In genomic region chr12:110545812-110546211, GRCh38 we compare ENCODE assay signal across 10 cellular contexts. TPM values are rescaled to one million over a fixed set of nuclear protein-coding genes. Genes with fewer than 3 reads are reported as not detected.
DNase-seq lines count a peak whose midpoint lies in the region; ATAC-seq, FAIRE-seq and TF ChIP-seq lines count a peak whose summit lies in the region.
"Had no signal": no experiment of that assay in that cellular context is flagged by ENCODE, and none has a peak within 500 bp of the region (broad histone marks: within the 10 kb centered on the region; RNA-seq: fewer than 3 reads in every experiment).

No MANE protein-coding gene starts in this region.

- peak overlapping the region; percentile 72 for H3K9ac ChIP-seq in keratinocyte (ENCODE audit: control insufficient read depth, extremely low read depth, insufficient read depth, low read length)

- H4K20me1 ChIP-seq in keratinocyte (ENCODE audit: control insufficient read depth, extremely low read depth, insufficient read depth, low read length), result no peaks in the 10 kb centered on the region

- H3K27ac Mint-ChIP-seq in type B pancreatic cell (peak overlapping the region; percentile 7), immature natural killer cell (peak overlapping the region in 3 of 6 donors; percentile 14 to 53 (median 26))

- H3K4me1 ChIP-seq in heart right ventricle, result peaks cover 11 to 74% (median 52%) of the 10 kb centered on the region in 9 donors
- H3K4me1 ChIP-seq in adrenal gland (replicated peaks in 1 of 2), result peaks cover 17 to 43% of the 10 kb centered on the region in 2 donors
- peaks cover 56% of the 10 kb centered on the region for H3K4me1 ChIP-seq in keratinocyte (ENCODE audit: control insufficient read depth, extremely low read depth, insufficient read depth, low read length)

- peaks cover 37% of the 10 kb centered on the region for H3K79me2 ChIP-seq in keratinocyte (ENCODE audit: control insufficient read depth, insufficient read depth, low read length)

- WGBS in heart right ventricle, 2 donors, result 68% methylated on average over 10 of the region's 10 CpGs
- 90 to 93% (median 92%) methylated on average over 10 of the region's 10 CpGs for WGBS in adrenal gland, 4 donors

- intact Hi-C loops in heart right ventricle (cut with DNase I) (loop anchor here in 2 of 10 donors (5.0 kb wide), 1 partner anchor 36 kb away; the partner anchor contains the start of gene PPTC7 (in 2 of the 2)), Right ventricle myocardium superior (cut with DNase I) (loop anchor here (5.0 kb wide), 1 partner anchor 36 kb away; the partner anchor contains the start of gene PPTC7), adrenal gland (cut with DNase I) (no loop called here)

- DNase-seq in heart right ventricle, result no peak
- DNase-seq in Right ventricle myocardium superior, result no peak
- DNase-seq in adrenal gland, result no peak
- DNase-seq in keratinocyte (ENCODE audit: low read depth, low spot score), result no peak
- no peak for DNase-seq in type B pancreatic cell (ENCODE audit: extremely low spot score, unreplicated experiment)
- no peak for DNase-seq in superior temporal gyrus (ENCODE audit: extremely low spot score)
- DNase-seq in immature natural killer cell, result no peak
- DNase-seq: mucosa of descending colon, retina had no signal

- no peaks in the 10 kb centered on the region for H3K27me3 Mint-ChIP-seq in type B pancreatic cell
- H3K27me3 Mint-ChIP-seq in immature natural killer cell (ENCODE audit: low read depth in 3 of 3), result peaks cover 0 to 2% (median 2%) of the 10 kb centered on the region in 3 donors

- H3K4me3 ChIP-seq in heart right ventricle (no peak overlapping the region), adrenal gland (no peak overlapping the region), keratinocyte (ENCODE audit: control insufficient read depth in 2 of 3, extremely low read depth in 1 of 3, insufficient read depth in 2 of 3, low read depth in 1 of 3, low read length in 3 of 3) (peak overlapping the region in 2 of 3 experiments; percentile 34 to 43)
- H3K4me3 ChIP-seq: mucosa of descending colon had no signal

- no peaks in the 10 kb centered on the region for H3K9me3 Mint-ChIP-seq in type B pancreatic cell
- H3K9me3 Mint-ChIP-seq in immature natural killer cell, result no peaks in the 10 kb centered on the region

- H3K36me3 Mint-ChIP-seq in type B pancreatic cell (peaks cover 29% of the 10 kb centered on the region), immature natural killer cell (peaks cover 0 to 15% (median 0%) of the 10 kb centered on the region in 3 donors)

- H3K36me3 ChIP-seq in heart right ventricle (peaks cover 0 to 57% (median 0%) of the 10 kb centered on the region in 9 donors), adrenal gland (replicated peaks in 1 of 2) (peaks cover 0 to under 1% of the 10 kb centered on the region in 2 donors), keratinocyte (ENCODE audit: control insufficient read depth in 2 of 2, extremely low read depth in 1 of 2, insufficient read depth in 2 of 2, low read length in 2 of 2) (peaks cover 8 to 14% of the 10 kb centered on the region in 2 experiments)

- H3K4me1 Mint-ChIP-seq in type B pancreatic cell (ENCODE audit: unreplicated experiment) (peaks cover 15% of the 10 kb centered on the region), immature natural killer cell (peaks cover 18 to 61% of the 10 kb centered on the region in 2 donors)

- H3K27ac ChIP-seq in heart right ventricle (peak overlapping the region; percentile 9 to 75 (median 46)), adrenal gland (peak overlapping the region in 3 of 5 donors; percentile 10 to 57 (median 53)), keratinocyte (ENCODE audit: control insufficient read depth, insufficient read depth, low read length) (peak overlapping the region; percentile 93)

- H3K9me3 ChIP-seq in heart right ventricle (no peaks in the 10 kb centered on the region), adrenal gland (replicated peaks in 1 of 3) (no peaks in the 10 kb centered on the region), keratinocyte (ENCODE audit: control insufficient read depth, low read depth, low read length) (no peaks in the 10 kb centered on the region)
- H3K9me3 ChIP-seq: mucosa of descending colon had no signal

- TF ChIP-seq POLR2A in adrenal gland (IDR thresholded peaks at IDR 0.05), result no peak

- peak overlapping the region; percentile 87 for H3K4me2 ChIP-seq in keratinocyte (ENCODE audit: control insufficient read depth, extremely low read depth, insufficient read depth, low read depth, low read length)

- peaks cover 2% of the 10 kb centered on the region for H3K9me1 ChIP-seq in keratinocyte (ENCODE audit: control insufficient read depth, extremely low read depth, insufficient read depth, low read length)

- dilution Hi-C loops in keratinocyte (cut with MboI; ENCODE audit: extremely low pct_ligation_motif_present, low sequenced_read_pairs), result no loop called here

- H2AFZ ChIP-seq in keratinocyte (ENCODE audit: control insufficient read depth, low read length), result no peak overlapping the region

- H3K4me3 Mint-ChIP-seq in type B pancreatic cell, result no peak overlapping the region
- H3K4me3 Mint-ChIP-seq in immature natural killer cell, result no peak overlapping the region

- TF ChIP-seq CTCF in heart right ventricle (IDR thresholded peaks at IDR 0.05) (no peak), adrenal gland (IDR thresholded peaks at IDR 0.05) (no peak), keratinocyte (optimal IDR thresholded peaks at IDR 0.05 in 1 of 3, IDR thresholded peaks at IDR 0.05 in 1 of 3, conservative IDR thresholded peaks at IDR 0.05 in 1 of 3; ENCODE audit: extremely low read depth in 1 of 3, insufficient read depth in 2 of 3, low read length in 3 of 3) (no peak), type B pancreatic cell (conservative IDR thresholded peaks at IDR 0.05) (no peak)

- ATAC-seq in heart right ventricle (peak in 1 of 8 donors; percentile 32), Right ventricle myocardium superior (ENCODE audit: poor library complexity) (no peak), HG03045 (IDR thresholded peaks at IDR 0.05; ENCODE audit: unreplicated experiment) (no peak)

- H3K27me3 ChIP-seq in heart right ventricle (no peaks in the 10 kb centered on the region), adrenal gland (no peaks in the 10 kb centered on the region), keratinocyte (ENCODE audit: control insufficient read depth, extremely low read depth, insufficient read depth, low read length) (no peaks in the 10 kb centered on the region)

- FAIRE-seq in keratinocyte (lab: Jason Lieb, UNC), result peak; percentile 20

RNA-seq across cellular contexts. Expression of gene PPTC7, which starts 37.3 kb away (rescaled TPM):
- total RNA-seq in heart right ventricle (100 to 1,000 TPM in 1 of 10 donors, 10 to 100 TPM in 9; 66.0 to 162 (median 79.4) TPM), Right ventricle myocardium superior (98.3 TPM), adrenal gland (10 to 100 TPM; 13.9 to 29.9 (median 23.5) TPM), type B pancreatic cell (ENCODE audit: low replicate concordance) (14.5 and 14.8 TPM in 2 replicates)
- polyA plus RNA-seq in heart right ventricle (10 to 100 TPM; 18.9 to 20.4 TPM), adrenal gland (10 to 100 TPM in 1 of 3 donors, 1 to 10 TPM in 2; 7.1 to 43.4 (median 7.9) TPM), keratinocyte (23.3 to 35.9 TPM (median 23.7 TPM) in 3 replicates), immature natural killer cell (10 to 100 TPM in 1 of 3 donors, 1 to 10 TPM in 2; 7.8 to 11.5 (median 9.3) TPM)
- polyA plus RNA-seq in keratinocyte (2011; ENCODE audit: low read depth), result 5.6 TPM
- 14.6 and 27.5 TPM in 2 replicates for polyA plus RNA-seq in keratinocyte (2011; cell fraction: cytosol; rRNA removed)
- polyA plus RNA-seq in keratinocyte (2011; cell fraction: nucleus; rRNA removed), result 21.6 and 28.6 TPM in 2 replicates
- 16.2 and 20.7 TPM in 2 replicates for polyA plus RNA-seq in keratinocyte (2012; ENCODE audit: low replicate concordance)
- polyA minus RNA-seq in keratinocyte, result 35.9 to 44.9 TPM (median 36.5 TPM) in 3 replicates
- polyA minus RNA-seq in keratinocyte (2011; cell fraction: cytosol; rRNA and poly(A)+ RNA removed), result 27.0 TPM
- 17.8 and 30.9 TPM in 2 replicates for polyA minus RNA-seq in keratinocyte (2011; cell fraction: nucleus; rRNA and poly(A)+ RNA removed)

RNA-seq across cellular contexts. Expression of gene RAD9B, which starts 43.7 kb away (rescaled TPM):
- 1 to 10 TPM in 4 of 10 donors, under 1 TPM in 6; 0.23 to 1.6 (median 0.95) TPM for total RNA-seq in heart right ventricle
- 1 to 10 TPM in 1 of 2 donors, not detected in 1; 4.9 TPM for polyA plus RNA-seq in heart right ventricle
- 0.67 TPM for total RNA-seq in Right ventricle myocardium superior
- total RNA-seq in adrenal gland, result 1 to 10 TPM in 2 of 8 donors, under 1 TPM in 5, not detected in 1; 0.14 to 3.6 (median 0.46) TPM
- under 1 TPM; 0.20 to 0.24 (median 0.22) TPM for polyA plus RNA-seq in adrenal gland
- 0.15 to 0.41 TPM (median 0.31 TPM) in 3 replicates for polyA plus RNA-seq in keratinocyte
- 0.19 TPM for polyA plus RNA-seq in keratinocyte (2011; ENCODE audit: low read depth)
- polyA plus RNA-seq in keratinocyte (2011; cell fraction: cytosol; rRNA removed), result 0.57 and 0.63 TPM in 2 replicates
- polyA plus RNA-seq in keratinocyte (2011; cell fraction: nucleus; rRNA removed), result 0.48 and 0.51 TPM in 2 replicates
- polyA plus RNA-seq in keratinocyte (2012; ENCODE audit: low replicate concordance), result 0.25 and 0.27 TPM in 2 replicates
- polyA minus RNA-seq in keratinocyte, result 0.20 to 2.0 TPM in 2 of 3 replicates, not detected in the other
- not detected for polyA minus RNA-seq in keratinocyte (2011; cell fraction: cytosol; rRNA and poly(A)+ RNA removed)
- polyA minus RNA-seq in keratinocyte (2011; cell fraction: nucleus; rRNA and poly(A)+ RNA removed), result 0.11 and 0.31 TPM in 2 replicates
- total RNA-seq in type B pancreatic cell (ENCODE audit: low replicate concordance), result 0.12 and 0.46 TPM in 2 replicates
- polyA plus RNA-seq in immature natural killer cell, result 1 to 10 TPM in 1 of 3 donors, under 1 TPM in 1, not detected in 1; 0.93 to 1.0 TPM

RNA-seq across cellular contexts. Expression of gene VPS29, which starts 43.9 kb away (rescaled TPM):
- total RNA-seq in heart right ventricle (100 to 1,000 TPM in 2 of 10 donors, 10 to 100 TPM in 8; 83.7 to 117 (median 91.5) TPM), Right ventricle myocardium superior (108 TPM), adrenal gland (100 to 1,000 TPM in 4 of 8 donors, 10 to 100 TPM in 4; 56.7 to 263 (median 98.5) TPM), type B pancreatic cell (ENCODE audit: low replicate concordance) (72.6 and 84.7 TPM in 2 replicates)
- polyA plus RNA-seq in heart right ventricle (100 to 1,000 TPM in 1 of 2 donors, 10 to 100 TPM in 1; 84.0 to 175 TPM), adrenal gland (100 to 1,000 TPM; 119 to 200 (median 140) TPM), keratinocyte (165 to 219 TPM (median 166 TPM) in 3 replicates), immature natural killer cell (100 to 1,000 TPM; 153 to 230 (median 206) TPM)
- 42.3 TPM for polyA plus RNA-seq in keratinocyte (2011; ENCODE audit: low read depth)
- 165 and 304 TPM in 2 replicates for polyA plus RNA-seq in keratinocyte (2011; cell fraction: cytosol; rRNA removed)
- polyA plus RNA-seq in keratinocyte (2011; cell fraction: nucleus; rRNA removed), result 195 and 206 TPM in 2 replicates
- polyA plus RNA-seq in keratinocyte (2012; ENCODE audit: low replicate concordance), result 124 and 129 TPM in 2 replicates
- 18.8 to 152 TPM (median 97.9 TPM) in 3 replicates for polyA minus RNA-seq in keratinocyte
- 48.7 TPM for polyA minus RNA-seq in keratinocyte (2011; cell fraction: cytosol; rRNA and poly(A)+ RNA removed)
- polyA minus RNA-seq in keratinocyte (2011; cell fraction: nucleus; rRNA and poly(A)+ RNA removed), result 30.4 and 33.1 TPM in 2 replicates

Comparison
In these comparisons a context has a peak if more than half of its experiments do, and no peak if none do; other contexts are left out.
1. H3K4me3 ChIP-seq: peak in keratinocyte (2 of 3); none in heart right ventricle (0 of 10) and adrenal gland (0 of 4).
2. Peak in every context shown above with its lines, with median percentiles within 50 percentile points of each other: H3K27ac ChIP-seq.